Comparison of ENCODE assay signal across 1 cellular context in the genomic region with DNA sequence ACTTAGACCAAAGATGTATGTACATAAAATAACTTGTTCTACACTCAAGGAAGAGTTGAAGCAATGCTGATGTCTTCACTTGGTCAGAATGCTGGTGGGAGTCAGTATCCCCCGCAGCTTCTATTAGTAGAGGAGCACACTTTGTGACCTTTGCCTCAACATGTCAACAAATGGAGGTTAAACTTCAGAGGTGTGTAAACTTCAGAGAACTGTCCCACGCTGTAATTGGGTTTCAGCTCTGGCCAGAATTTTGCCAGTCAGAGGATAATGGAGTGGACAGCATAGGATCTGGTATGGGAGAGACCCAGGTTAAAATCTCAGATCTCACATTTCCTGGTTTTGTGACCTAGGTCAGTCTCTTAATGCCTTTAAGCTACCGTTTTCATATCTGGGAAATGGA.
TF ChIP-seq lines count a peak whose summit lies in the region.

No MANE protein-coding gene starts in this region.

TF ChIP-seq in liver, 16 proteins besides CTCF, POLR2A, EP300 and RAD21 (continued from another document):
- no peak for TF ChIP-seq FOXA2 (IDR thresholded peaks at IDR 0.05)
- TF ChIP-seq SP1 (IDR thresholded peaks at IDR 0.05) = peak; percentile 39
- TF ChIP-seq, protein P1, sequence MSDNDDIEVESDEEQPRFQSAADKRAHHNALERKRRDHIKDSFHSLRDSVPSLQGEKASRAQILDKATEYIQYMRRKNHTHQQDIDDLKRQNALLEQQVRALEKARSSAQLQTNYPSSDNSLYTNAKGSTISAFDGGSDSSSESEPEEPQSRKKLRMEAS (IDR thresholded peaks at IDR 0.05) = peak; percentile 16
- peak; percentile 9 for TF ChIP-seq HNF4G (IDR thresholded peaks at IDR 0.05)
- TF ChIP-seq YY1 (IDR thresholded peaks at IDR 0.05) = peak; percentile 78
- TF ChIP-seq NR2F2 (IDR thresholded peaks at IDR 0.05) = no peak
